Comparison of ENCODE assay signal across 34 cellular contexts in the genomic region with DNA sequence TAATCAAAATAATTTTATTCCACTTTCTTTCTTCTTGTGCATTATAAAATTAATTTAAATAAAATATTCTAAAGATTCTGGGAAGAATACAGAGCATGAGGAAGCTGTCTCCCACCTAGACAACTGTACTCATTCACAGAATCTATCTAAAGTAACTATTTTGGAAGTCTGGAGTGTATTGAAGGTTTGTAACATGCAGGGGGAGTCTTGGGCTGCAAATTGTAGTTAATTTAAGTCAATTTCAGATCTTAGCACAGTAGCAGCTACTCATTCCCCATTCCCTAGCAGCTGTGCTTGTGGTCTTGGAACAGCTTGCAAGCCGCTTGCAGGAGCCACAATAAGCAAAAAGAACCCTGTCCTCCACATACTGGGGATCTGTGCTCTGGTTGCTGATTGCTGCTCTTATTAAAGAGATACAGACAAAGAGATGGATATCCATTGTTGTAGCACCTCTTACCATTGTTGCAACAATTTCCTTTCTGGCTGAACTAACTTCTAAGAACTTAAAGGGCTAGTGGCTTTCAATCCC.
DNase-seq lines count a peak whose midpoint lies in the region; ATAC-seq, FAIRE-seq and TF ChIP-seq lines count a peak whose summit lies in the region.
"Had no signal": no experiment of that assay in that cellular context is flagged by ENCODE, and none has a peak within 500 bp of the region (broad histone marks: within the 10 kb centered on the region; RNA-seq: fewer than 3 reads in every experiment).

No MANE protein-coding gene starts in this region.

- H3K27me3 Mint-ChIP-seq in astrocyte (ENCODE audit: low read depth, unreplicated experiment) (no peaks in the 10 kb centered on the region), H9 (ENCODE audit: low read depth) (no peaks in the 10 kb centered on the region)
- H3K27me3 Mint-ChIP-seq: activated naive CD8-positive, alpha-beta T cell treated with anti-CD3 and anti-CD28 coated beads, Interleukin-2, amount 10 ng/mL, durations not matched to agents 7 days and 5 days; central memory CD8-positive, alpha-beta T cell; dendritic cell treated with granulocyte-macrophage colony-stimulating factor and Interleukin-4, amounts not matched to agents 40 ng/mL and 50 ng/mL, for 4 days had no signal

- no peaks in the 10 kb centered on the region for H3K23me2 ChIP-seq in H9 (ENCODE audit: insufficient read length, low read depth, low read length, poor library complexity, severe bottlenecking)

- H3K4me2 ChIP-seq in astrocyte (ENCODE audit: low read length): no peak overlapping the region
- no peak overlapping the region for H3K4me2 ChIP-seq in H9 (ENCODE audit: insufficient read depth, insufficient read length, low read length)
- H3K4me2 ChIP-seq: hepatocyte had no signal

- H3K9me3 ChIP-seq in astrocyte (ENCODE audit: insufficient read depth, low read depth, low read length): no peaks in the 10 kb centered on the region
- H3K9me3 ChIP-seq in H9 (ENCODE audit: control insufficient read depth, low read depth, low read length): no peaks in the 10 kb centered on the region
- H3K9me3 ChIP-seq in heart left ventricle: peaks cover 0 to 8% (median 0%) of the 10 kb centered on the region in 12 donors
- H3K9me3 ChIP-seq: ascending aorta, gastrocnemius medialis, sigmoid colon, tibial artery had no signal

- no CpG with 5 or more reads among the region's 1 CpG for WGBS in H9 (ENCODE audit: extremely low coverage, insufficient read length, low lambda C conversion rate)
- WGBS in heart left ventricle, 4 donors: 50 to 84% (median 63%) methylated on average over 1 of the region's 1 CpG

- H3K27ac ChIP-seq in astrocyte (ENCODE audit: low read depth, low read length) (no peak overlapping the region), H9 (ENCODE audit: insufficient read length, low read depth, low read length) (no peak overlapping the region), heart left ventricle (no peak overlapping the region)
- H3K27ac ChIP-seq: ascending aorta, gastrocnemius medialis, hepatocyte, sigmoid colon, SJSA1, tibial artery had no signal

- TF ChIP-seq CTCF in astrocyte (IDR thresholded peaks at IDR 0.05; ENCODE audit: insufficient read depth, low read depth, low read length) (no peak), H9 (conservative IDR thresholded peaks at IDR 0.05) (no peak; the same call in 2 of the 3 replicates), heart left ventricle (IDR thresholded peaks at IDR 0.05) (no peak)

- H3K36me3 Mint-ChIP-seq in astrocyte (ENCODE audit: low read depth, unreplicated experiment) (no peaks in the 10 kb centered on the region), H9 (ENCODE audit: insufficient read depth in 1 of 3, low read depth in 3 of 3) (no peaks in the 10 kb centered on the region)
- H3K36me3 Mint-ChIP-seq: activated naive CD8-positive, alpha-beta T cell treated with anti-CD3 and anti-CD28 coated beads, Interleukin-2, amount 10 ng/mL, durations not matched to agents 7 days and 5 days; CD8-positive, alpha-beta T cell had no signal

- H4K5ac ChIP-seq in H9 (ENCODE audit: insufficient read length, low read depth, low read length): no peak overlapping the region

- H2BK15ac ChIP-seq in H9 (ENCODE audit: low read depth, low read length): no peak overlapping the region

- no peak overlapping the region for H3K4me3 ChIP-seq in astrocyte (ENCODE audit: insufficient read depth, low read depth, low read length)
- no peak overlapping the region for H3K4me3 ChIP-seq in heart left ventricle
- H3K4me3 ChIP-seq: ascending aorta, gastrocnemius medialis, hepatocyte, lung, sigmoid colon, SJSA1, tibial artery had no signal

- H3K4me1 ChIP-seq in astrocyte (ENCODE audit: insufficient read depth, low read length) (no peaks in the 10 kb centered on the region), H9 (ENCODE audit: insufficient read depth, low read length) (no peaks in the 10 kb centered on the region), heart left ventricle (no peaks in the 10 kb centered on the region)
- H3K4me1 ChIP-seq: ascending aorta, gastrocnemius medialis, sigmoid colon, SJSA1, tibial artery had no signal

- H3K23ac ChIP-seq in H9 (ENCODE audit: insufficient read length, low read depth, low read length): no peak overlapping the region

- ATAC-seq in HG02840 (IDR thresholded peaks at IDR 0.05; ENCODE audit: low FRiP score, unreplicated experiment): no peak
- no peak for ATAC-seq in heart left ventricle
- ATAC-seq: CD8-positive, alpha-beta T cell; esophagus mucosa; gastrocnemius medialis; left cardiac atrium; natural killer cell had no signal

- H3K79me1 ChIP-seq in H9 (ENCODE audit: insufficient read depth, low read depth, low read length, poor library complexity, severe bottlenecking): no peaks in the 10 kb centered on the region

- no peak for FAIRE-seq in astrocyte (lab: Jason Lieb, UNC)
- peak; percentile 44 for FAIRE-seq in frontal cortex (lab: Jason Lieb, UNC)
- FAIRE-seq: GM12891 had no signal

- H4K91ac ChIP-seq in H9 (ENCODE audit: insufficient read length, low read depth, low read length): no peak overlapping the region

- H3K9ac ChIP-seq in astrocyte (ENCODE audit: low read length) (no peak overlapping the region), H9 (ENCODE audit: extremely low read depth, insufficient read length, low read length) (no peak overlapping the region)

- no peak overlapping the region for H3K56ac ChIP-seq in H9 (ENCODE audit: insufficient read length, low read depth, low read length)

- H3K27me3 ChIP-seq in astrocyte (ENCODE audit: insufficient read depth, low read length) (no peaks in the 10 kb centered on the region), H9 (ENCODE audit: insufficient read depth, low read length) (no peaks in the 10 kb centered on the region), heart left ventricle (no peaks in the 10 kb centered on the region)
- H3K27me3 ChIP-seq: ascending aorta, gastrocnemius medialis, hepatocyte, sigmoid colon, SJSA1, tibial artery had no signal

- intact Hi-C loops in heart left ventricle (cut with DNase I): no loop called here

- no peak overlapping the region for H2BK20ac ChIP-seq in H9 (ENCODE audit: low read depth, low read length, poor library complexity, severe bottlenecking)

- no peak overlapping the region for H2BK12ac ChIP-seq in H9 (ENCODE audit: insufficient read length, low read depth, low read length)

- H4K20me1 ChIP-seq in astrocyte (ENCODE audit: insufficient read depth, low read length) (no peaks in the 10 kb centered on the region), H9 (ENCODE audit: control insufficient read depth, insufficient read depth, insufficient read length) (no peaks in the 10 kb centered on the region)

- no peak overlapping the region for H2BK120ac ChIP-seq in H9 (ENCODE audit: low read depth, low read length, poor library complexity, severe bottlenecking)

- no peaks in the 10 kb centered on the region for H3K79me2 ChIP-seq in astrocyte (ENCODE audit: insufficient read depth, low read length)
- no peaks in the 10 kb centered on the region for H3K79me2 ChIP-seq in H9 (ENCODE audit: insufficient read depth, low read length)
- H3K79me2 ChIP-seq: hepatocyte had no signal

- H3K4me3 Mint-ChIP-seq in astrocyte (ENCODE audit: unreplicated experiment) (no peak overlapping the region), H9 (no peak overlapping the region)
- H3K4me3 Mint-ChIP-seq: activated naive CD8-positive, alpha-beta T cell treated with anti-CD3 and anti-CD28 coated beads, Interleukin-2, amount 10 ng/mL, durations not matched to agents 7 days and 5 days; CD8-positive, alpha-beta T cell; central memory CD8-positive, alpha-beta T cell; dendritic cell treated with granulocyte-macrophage colony-stimulating factor and Interleukin-4, amounts not matched to agents 40 ng/mL and 50 ng/mL, for 4 days; natural killer cell had no signal

- no peak overlapping the region for H3K14ac ChIP-seq in H9 (ENCODE audit: insufficient read depth, low read length)

- no peak overlapping the region for H4K8ac ChIP-seq in H9 (replicated peaks; ENCODE audit: insufficient read length, low read depth, low read length)

- no peaks in the 10 kb centered on the region for H3K9me3 Mint-ChIP-seq in astrocyte (ENCODE audit: unreplicated experiment)
- peaks cover 0 to 2% of the 10 kb centered on the region in 2 experiments; a peak in 1 of 5 replicates for H3K9me3 Mint-ChIP-seq in H9
- H3K9me3 Mint-ChIP-seq: dendritic cell treated with granulocyte-macrophage colony-stimulating factor and Interleukin-4, amounts not matched to agents 40 ng/mL and 50 ng/mL, for 4 days had no signal

- TF ChIP-seq POLR2A in heart left ventricle (IDR thresholded peaks at IDR 0.05): no peak

- H3K4me1 Mint-ChIP-seq in astrocyte (ENCODE audit: low read depth, unreplicated experiment): peaks cover 5% of the 10 kb centered on the region
- H3K4me1 Mint-ChIP-seq in H9: peaks cover 13 to 23% of the 10 kb centered on the region in 2 experiments
- H3K4me1 Mint-ChIP-seq: activated naive CD8-positive, alpha-beta T cell treated with anti-CD3 and anti-CD28 coated beads, Interleukin-2, amount 10 ng/mL, durations not matched to agents 7 days and 5 days; central memory CD8-positive, alpha-beta T cell; natural killer cell had no signal

- no peak overlapping the region for H3K4ac ChIP-seq in H9 (ENCODE audit: low read depth, low read length)

- no peak overlapping the region for H3T11ph ChIP-seq in H9 (ENCODE audit: low read length)

- H3K36me3 ChIP-seq in astrocyte (ENCODE audit: insufficient read depth, low read length) (no peaks in the 10 kb centered on the region), heart left ventricle (no peaks in the 10 kb centered on the region)
- H3K36me3 ChIP-seq: ascending aorta, gastrocnemius medialis, sigmoid colon, SJSA1, tibial artery had no signal

- DNase-seq in NCI-H748 (lab: John Stamatoyannopoulos, UW; ENCODE audit: unreplicated experiment): peak; percentile 39
- no peak for DNase-seq in NCI-H748 treated with DMSO at 0.1 percent for 48 hours (lab: John Stamatoyannopoulos, UW)
- DNase-seq in astrocyte (ENCODE audit: low read depth): peak; percentile 1
- DNase-seq in frontal cortex (ENCODE audit: low spot score in 2 of 2): no peak
- no peak for DNase-seq in kidney tubule cell (ENCODE audit: low spot score)
- DNase-seq in H9: no peak
- no peak for DNase-seq in heart left ventricle
- DNase-seq: activated CD4-positive, alpha-beta T cell treated with anti-CD3 and anti-CD28 coated beads, Interleukin-2, amount 50 U/mL, for 48 hours; activated gamma-delta T cell treated with Interleukin-2 at 50 U/mL for 16 hours; activated naive CD8-positive, alpha-beta T cell treated with anti-CD3 and anti-CD28 coated beads, Interleukin-2, amount 10 ng/mL, durations not matched to agents 7 days and 5 days; activated T-cell treated with anti-CD3 and anti-CD28 coated beads, Interleukin-2, amount 50 U/mL, for 48 hours; AML-193; CD8-positive, alpha-beta T cell; DMS153; gastrocnemius medialis; left cardiac atrium; natural killer cell; NCI-H1048; NCI-H187 treated with DMSO at 0.1 percent for 48 hours; NCI-H446; RPMI8226; sigmoid colon; stimulated activated CD4-positive, alpha-beta T cell treated with anti-CD3 and anti-CD28 coated beads, Interleukin-4, amount 100 ng/mL, for 1 hour; T-helper 1 cell; tibial artery had no signal

- no peak overlapping the region for H2BK5ac ChIP-seq in H9 (ENCODE audit: insufficient read length, low read length)

- H3K27ac Mint-ChIP-seq in astrocyte (ENCODE audit: unreplicated experiment): no peak overlapping the region
- peak overlapping the region in 1 of 3 experiments; percentile 55; a peak in 1 of 7 replicates for H3K27ac Mint-ChIP-seq in H9
- H3K27ac Mint-ChIP-seq: activated naive CD8-positive, alpha-beta T cell treated with anti-CD3 and anti-CD28 coated beads, Interleukin-2, amount 10 ng/mL, durations not matched to agents 7 days and 5 days; CD8-positive, alpha-beta T cell; dendritic cell treated with granulocyte-macrophage colony-stimulating factor and Interleukin-4, amounts not matched to agents 40 ng/mL and 50 ng/mL, for 4 days; natural killer cell had no signal

- H2AFZ ChIP-seq in astrocyte (ENCODE audit: low read depth, low read length) (no peak overlapping the region), H9 (ENCODE audit: low read length) (no peak overlapping the region)
- H2AFZ ChIP-seq: hepatocyte had no signal

- no peak overlapping the region for H3K18ac ChIP-seq in H9 (ENCODE audit: insufficient read length, low read depth, low read length)

- H2AK5ac ChIP-seq in H9 (ENCODE audit: insufficient read length, low read length): no peak overlapping the region

Comparison
In these comparisons a context has a peak if more than half of its experiments do, and no peak if none do; other contexts are left out.
1. DNase-seq: peak in NCI-H748 (single experiment) and astrocyte (single experiment); none in NCI-H748 treated with DMSO at 0.1 percent for 48 hours (single experiment), frontal cortex (0 of 2), kidney tubule cell (single experiment), H9 (single experiment) and heart left ventricle (0 of 5).